ENCODE assay signal across 8 cellular contexts in genomic region chr5:147310059-147310704, GRCh38.
DNase-seq lines count a peak whose midpoint lies in the region; ATAC-seq and TF ChIP-seq lines count a peak whose summit lies in the region.

No MANE protein-coding gene starts in this region.

- TF ChIP-seq CTCF in LNCaP clone FGC (IDR thresholded peaks at IDR 0.05; ENCODE audit: control insufficient read depth, extremely low read depth, insufficient read depth) (no peak), vagina (IDR thresholded peaks at IDR 0.05) (no peak)

- H3K4me3 ChIP-seq in LNCaP clone FGC (ENCODE audit: low read depth, low read length), result no peak overlapping the region
- H3K4me3 ChIP-seq in vagina, result no peak overlapping the region

- H3K27ac ChIP-seq in substantia nigra (ENCODE audit: low read depth, low read length, poor library complexity, severe bottlenecking) (no peak overlapping the region), vagina (no peak overlapping the region)

- H3K4me1 ChIP-seq in vagina, result no peaks in the 10 kb centered on the region

- DNase-seq in AG08396 (ENCODE audit: low spot score) (peak; percentile 16), LNCaP clone FGC (ENCODE audit: low read depth) (peak; percentile 92), SW 1271 (lab: John Stamatoyannopoulos, UW) (peak; percentile 81 to 92), head of caudate nucleus (peak in 38 of 42 donors; percentile 4 to 80 (median 36)), substantia nigra (lab: John Stamatoyannopoulos, UW) (peak in 44 of 49 donors; percentile 1 to 75 (median 28)), vagina (ENCODE audit: extremely low spot score in 2 of 2) (no peak)
- no peak for DNase-seq in activated CD4-positive, CD25-positive, alpha-beta regulatory T cell (lab: John Stamatoyannopoulos, UW)

- H3K9me3 ChIP-seq in vagina, result no peaks in the 10 kb centered on the region

- intact Hi-C loops in head of caudate nucleus (cut with DNase I), result no loop called here
- intact Hi-C loops in vagina (cut with DNase I), result no loop called here

- ATAC-seq in HG03469 (IDR thresholded peaks at IDR 0.05; ENCODE audit: unreplicated experiment), result no peak

- H3K36me3 ChIP-seq in vagina, result no peaks in the 10 kb centered on the region

- TF ChIP-seq POLR2A in vagina (IDR thresholded peaks at IDR 0.05), result no peak

- H3K27me3 ChIP-seq in vagina, result no peaks in the 10 kb centered on the region

Comparison
In these comparisons a context has a peak if more than half of its experiments do, and no peak if none do; other contexts are left out.
1. DNase-seq: peak in AG08396 (single experiment), LNCaP clone FGC (single experiment), SW 1271 (2 of 2), head of caudate nucleus (38 of 42) and substantia nigra (44 of 49); none in activated CD4-positive, CD25-positive, alpha-beta regulatory T cell (0 of 4) and vagina (0 of 2).